In the genomic region with DNA sequence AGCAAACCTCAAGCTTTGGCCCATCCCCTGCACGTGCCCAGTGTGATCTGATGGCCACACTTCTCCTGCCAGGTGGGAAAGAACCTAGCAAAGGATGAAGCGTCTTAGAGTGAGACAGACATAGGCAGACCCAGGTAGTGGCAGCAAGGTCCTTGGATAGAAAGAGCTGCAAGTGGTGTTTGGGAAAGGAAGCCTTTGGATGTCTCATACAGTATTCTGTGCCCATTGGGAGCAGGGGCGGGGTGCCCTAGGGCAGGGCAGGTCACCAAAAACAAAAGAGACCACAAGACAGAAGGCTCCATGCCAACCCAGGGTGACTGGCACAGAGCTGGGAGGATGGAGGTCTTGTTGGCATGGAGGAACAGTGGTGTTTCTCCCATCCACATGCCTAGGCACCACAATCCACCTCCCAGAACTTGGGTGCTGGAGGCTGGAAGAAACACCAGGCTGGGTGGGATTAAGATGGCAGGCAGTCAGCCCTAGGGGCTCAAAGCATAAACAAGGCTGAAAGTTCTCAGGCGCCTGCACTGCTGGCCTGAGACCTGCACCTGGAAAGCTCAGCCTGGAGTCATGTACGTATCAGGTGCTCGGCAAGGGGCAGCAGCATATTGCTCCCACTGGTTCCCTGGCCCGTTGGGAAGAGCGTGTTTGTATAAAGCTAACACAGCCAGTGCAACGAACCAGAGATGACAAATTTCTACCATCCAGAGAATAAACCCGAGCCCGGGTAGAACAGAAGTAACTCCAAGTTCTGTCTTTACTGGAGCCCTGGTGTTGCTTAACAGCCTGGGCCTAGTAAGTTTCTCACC, we compare ENCODE assay signal across 21 cellular contexts. TPM values are rescaled to one million over a fixed set of nuclear protein-coding genes. Genes with fewer than 3 reads are reported as not detected.
"Had no signal": no experiment of that assay in that cellular context is flagged by ENCODE, and none has a peak within 500 bp of the region (broad histone marks: within the 10 kb centered on the region; RNA-seq: fewer than 3 reads in every experiment).

No MANE protein-coding gene starts in this region.

- H3K27me3 ChIP-seq: body of pancreas, neutrophil, tibial artery, vagina had no signal

- ATAC-seq: activated T-helper 17 cell treated with anti-CD3 and anti-CD28 coated beads, Interleukin-2, amount 50 U/mL, for 72 hours; body of pancreas; stimulated activated naive B cell treated with anti-CD40 and anti-IgM and Interleukin-4, amounts not matched to agents 10 μg/mL and 1 μg/mL and 100 μg/mL, for 72 hours had no signal

- H3K4me1 ChIP-seq: parathyroid adenoma, tibial artery, vagina had no signal

- H3K4me3 Mint-ChIP-seq: activated naive CD8-positive, alpha-beta T cell treated with anti-CD3 and anti-CD28 coated beads for 36 hours; activated T-helper 17 cell treated with anti-CD3 and anti-CD28 coated beads, Interleukin-2, amount 50 U/mL, for 72 hours; mesothelial cell of epicardium; natural killer cell treated with Interleukin-12 subunit alpha and Interleukin-12 subunit beta and Interleukin-15 and Interleukin-18, amount 100 ng/mL, for 72 hours; stimulated activated naive B cell treated with anti-CD40 and anti-IgM and Interleukin-4, amounts not matched to agents 10 μg/mL and 1 μg/mL and 100 μg/mL, for 72 hours; T-helper 1 cell treated with Interleukin-12 subunit alpha and Interleukin-12 subunit beta and Interleukin-4 antibody, amounts not matched to agents 30 μg/mL and 1 μg/mL, for 36 hours had no signal

- DNase-seq: activated CD4-positive, alpha-beta T cell treated with anti-CD3 and anti-CD28 coated beads for 1 hour; activated CD4-positive, alpha-beta T cell treated with anti-CD3 and anti-CD28 coated beads, Interleukin-2, amount 50 U/mL, for 4 hours; activated naive CD4-positive, alpha-beta T cell; activated naive CD8-positive, alpha-beta T cell treated with anti-CD3 and anti-CD28 coated beads for 36 hours; activated T-cell treated with anti-CD3 and anti-CD28 coated beads, Interleukin-2, amount 50 U/mL, for 1 hour; amniotic stem cell; body of pancreas; central memory CD4-positive, alpha-beta T cell; cortex of kidney; effector CD4-positive, alpha-beta T cell; left cardiac atrium; stimulated activated naive B cell treated with anti-CD40 and anti-IgM and Interleukin-4, amounts not matched to agents 10 μg/mL and 1 μg/mL and 100 μg/mL, for 72 hours; tibial artery had no signal

- H3K27ac ChIP-seq: body of pancreas, neutrophil, parathyroid adenoma, tibial artery, vagina had no signal

- H3K36me3 Mint-ChIP-seq: mesothelial cell of epicardium had no signal

- H3K9me3 ChIP-seq: body of pancreas, vagina had no signal

- H3K36me3 ChIP-seq: neutrophil, tibial artery, vagina had no signal

- H3K4me3 ChIP-seq: body of pancreas, tibial artery, vagina had no signal

- H3K4me1 Mint-ChIP-seq: activated naive CD8-positive, alpha-beta T cell treated with anti-CD3 and anti-CD28 coated beads for 36 hours; activated T-helper 17 cell treated with anti-CD3 and anti-CD28 coated beads, Interleukin-2, amount 50 U/mL, for 72 hours; mesothelial cell of epicardium; stimulated activated naive B cell treated with anti-CD40 and anti-IgM and Interleukin-4, amounts not matched to agents 10 μg/mL and 1 μg/mL and 100 μg/mL, for 72 hours had no signal

- H3K27ac Mint-ChIP-seq: activated naive CD8-positive, alpha-beta T cell treated with anti-CD3 and anti-CD28 coated beads for 36 hours; activated T-helper 17 cell treated with anti-CD3 and anti-CD28 coated beads, Interleukin-2, amount 50 U/mL, for 72 hours; mesothelial cell of epicardium; natural killer cell treated with Interleukin-12 subunit alpha and Interleukin-12 subunit beta and Interleukin-15 and Interleukin-18, amount 100 ng/mL, for 72 hours; stimulated activated naive B cell treated with anti-CD40 and anti-IgM and Interleukin-4, amounts not matched to agents 10 μg/mL and 1 μg/mL and 100 μg/mL, for 72 hours; T-helper 1 cell treated with Interleukin-12 subunit alpha and Interleukin-12 subunit beta and Interleukin-4 antibody, amounts not matched to agents 30 μg/mL and 1 μg/mL, for 36 hours had no signal

RNA-seq across cellular contexts. Expression of gene CRACDL, which starts 52.9 kb away (rescaled TPM):
- total RNA-seq: fibroblast of villous mesenchyme had no signal
